In the genomic region with DNA sequence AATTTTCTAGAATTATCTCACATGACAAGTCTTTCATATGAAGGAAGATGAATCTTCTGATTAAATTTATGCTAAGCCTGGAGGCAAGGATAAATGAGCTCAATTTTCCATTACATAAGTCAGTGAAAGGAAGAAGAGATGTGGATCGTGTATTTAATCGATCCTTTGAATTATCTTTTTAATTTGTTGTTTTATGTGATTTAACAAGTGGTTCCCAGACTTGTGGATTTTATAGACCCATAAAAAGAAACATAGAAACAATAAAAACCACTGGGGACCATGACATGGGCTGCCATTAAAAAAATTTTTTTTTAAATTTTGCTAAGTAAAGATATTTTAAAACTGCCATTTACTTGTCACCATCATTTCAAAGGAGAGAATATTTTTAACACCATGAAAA, we compare ENCODE assay signal across 36 cellular contexts.
"Had no signal": no experiment of that assay in that cellular context is flagged by ENCODE, and none has a peak within 500 bp of the region (broad histone marks: within the 10 kb centered on the region; RNA-seq: fewer than 3 reads in every experiment).

No MANE protein-coding gene starts in this region.

- H3K27me3 Mint-ChIP-seq: activated B cell treated with CpG ODN at 0.5 μM for 24 hours; activated CD4-positive, alpha-beta memory T cell treated with anti-CD3 and anti-CD28 coated beads for 36 hours; activated CD4-positive, alpha-beta T cell treated with anti-CD3 and anti-CD28 coated beads, Interleukin-2, amount 10 ng/mL, durations not matched to agents 24 days and 14 days; activated CD8-positive, alpha-beta T cell treated with anti-CD3 and anti-CD28 coated beads for 36 hours; activated naive CD8-positive, alpha-beta T cell treated with anti-CD3 and anti-CD28 coated beads for 36 hours; activated T-helper 17 cell treated with anti-CD3 and anti-CD28 coated beads, Interleukin-2, amount 50 U/mL, for 72 hours had no signal

- H3K4me1 ChIP-seq: adrenal gland, body of pancreas, breast epithelium had no signal

- H3K36me3 ChIP-seq: adrenal gland, breast epithelium had no signal

- H3K9me3 Mint-ChIP-seq: activated B cell treated with CpG ODN at 0.5 μM for 24 hours; activated CD4-positive, alpha-beta memory T cell treated with anti-CD3 and anti-CD28 coated beads for 36 hours; activated CD4-positive, alpha-beta T cell treated with anti-CD3 and anti-CD28 coated beads, Interleukin-2, amount 10 ng/mL, durations not matched to agents 24 days and 14 days; activated CD8-positive, alpha-beta T cell treated with anti-CD3 and anti-CD28 coated beads for 36 hours; activated naive CD4-positive, alpha-beta T cell treated with anti-CD3 and anti-CD28 coated beads for 36 hours; activated naive CD4-positive, alpha-beta T cell treated with anti-CD3 and anti-CD28 coated beads, Interleukin-2, amount 50 U/mL, for 72 hours; activated naive CD8-positive, alpha-beta T cell treated with anti-CD3 and anti-CD28 coated beads for 36 hours; activated T-cell treated with anti-CD3 and anti-CD28 coated beads, Interleukin-2, amount 50 U/mL, for 4 hours; activated T-cell treated with anti-CD3 and anti-CD28 coated beads, Interleukin-2, amount 50 U/mL, for 72 hours; activated T-helper 1 cell treated with anti-CD3 and anti-CD28 coated beads, Interleukin-12 subunit alpha, Interleukin-12 subunit beta, Interleukin-2, Interleukin-4 antibody, amounts not matched to agents 30 ng/mL and 10 ng/mL and 1 ng/mL, durations not matched to agents 14 hours and 24 hours and 36 hours; activated T-helper 17 cell treated with anti-CD3 and anti-CD28 coated beads, Interleukin-2, amount 50 U/mL, for 72 hours; T-helper 1 cell treated with Interleukin-12 subunit alpha and Interleukin-12 subunit beta and Interleukin-4 antibody, amounts not matched to agents 30 μg/mL and 1 μg/mL, for 36 hours; T-helper 2 cell treated with Interferon-gamma antibody and Interleukin-4, amounts not matched to agents 5 μg/mL and 100 μg/mL, for 36 hours had no signal

- DNase-seq: activated B cell treated with CpG ODN at 0.5 μM for 24 hours; activated CD4-positive, alpha-beta memory T cell treated with anti-CD3 and anti-CD28 coated beads for 36 hours; activated CD4-positive, alpha-beta T cell treated with anti-CD3 and anti-CD28 coated beads for 4 hours; activated CD4-positive, alpha-beta T cell treated with anti-CD3 and anti-CD28 coated beads, Interleukin-2, amount 10 ng/mL, durations not matched to agents 24 days and 14 days; activated CD4-positive, alpha-beta T cell treated with anti-CD3 and anti-CD28 coated beads, Interleukin-2, amount 50 U/mL, for 1 hour; activated CD4-positive, alpha-beta T cell treated with anti-CD3 and anti-CD28 coated beads, Interleukin-2, amount 50 U/mL, for 4 hours; activated CD4-positive, CD25-positive, alpha-beta regulatory T cell treated with anti-CD3 and anti-CD28 coated beads, Interleukin-2, amount 50 U/mL, for 72 hours; activated CD8-positive, alpha-beta memory T cell treated with anti-CD3 and anti-CD28 coated beads, Interleukin-2, amount 50 U/mL, for 4 hours; activated CD8-positive, alpha-beta T cell treated with anti-CD3 and anti-CD28 coated beads for 36 hours; activated effector memory CD4-positive, alpha-beta T cell treated with anti-CD3 and anti-CD28 coated beads, Interleukin-2, amount 50 U/mL, for 16 hours; activated gamma-delta T cell treated with Interleukin-2 at 50 U/mL for 16 hours; activated naive CD4-positive, alpha-beta T cell; activated naive CD4-positive, alpha-beta T cell treated with anti-CD3 and anti-CD28 coated beads for 36 hours; activated naive CD4-positive, alpha-beta T cell treated with anti-CD3 and anti-CD28 coated beads, Interleukin-2, amount 50 U/mL, for 16 hours; activated naive CD8-positive, alpha-beta T cell treated with anti-CD3 and anti-CD28 coated beads for 36 hours; activated T-cell treated with anti-CD3 and anti-CD28 coated beads for 4 hours; activated T-cell treated with anti-CD3 and anti-CD28 coated beads, Interleukin-2, amount 50 U/mL, for 1 hour; activated T-cell treated with anti-CD3 and anti-CD28 coated beads, Interleukin-2, amount 50 U/mL, for 4 hours; activated T-cell treated with anti-CD3 and anti-CD28 coated beads, Interleukin-2, amount 50 U/mL, for 72 hours; adrenal gland; amniotic stem cell; aorta; body of pancreas; brain microvascular endothelial cell; central memory CD4-positive, alpha-beta T cell; T-helper 2 cell; T-helper 9 cell had no signal

- H3K27ac ChIP-seq: adrenal gland, body of pancreas, brain microvascular endothelial cell, breast epithelium, VCaP had no signal

- H3K4me1 Mint-ChIP-seq: activated B cell treated with CpG ODN at 0.5 μM for 24 hours; activated CD4-positive, alpha-beta T cell treated with anti-CD3 and anti-CD28 coated beads, Interleukin-2, amount 10 ng/mL, durations not matched to agents 24 days and 14 days; activated T-helper 17 cell treated with anti-CD3 and anti-CD28 coated beads, Interleukin-2, amount 50 U/mL, for 72 hours had no signal

- H3K27ac Mint-ChIP-seq: activated B cell treated with CpG ODN at 0.5 μM for 24 hours; activated CD4-positive, alpha-beta memory T cell treated with anti-CD3 and anti-CD28 coated beads for 36 hours; activated CD4-positive, alpha-beta T cell treated with anti-CD3 and anti-CD28 coated beads, Interleukin-2, amount 10 ng/mL, durations not matched to agents 24 days and 14 days; activated CD8-positive, alpha-beta T cell treated with anti-CD3 and anti-CD28 coated beads for 36 hours; activated naive CD4-positive, alpha-beta T cell treated with anti-CD3 and anti-CD28 coated beads for 36 hours; activated naive CD4-positive, alpha-beta T cell treated with anti-CD3 and anti-CD28 coated beads, Interleukin-2, amount 50 U/mL, for 72 hours; activated naive CD8-positive, alpha-beta T cell treated with anti-CD3 and anti-CD28 coated beads for 36 hours; activated T-cell treated with anti-CD3 and anti-CD28 coated beads, Interleukin-2, amount 50 U/mL, for 72 hours; activated T-helper 1 cell treated with anti-CD3 and anti-CD28 coated beads, Interleukin-12 subunit alpha, Interleukin-12 subunit beta, Interleukin-2, Interleukin-4 antibody, amounts not matched to agents 30 ng/mL and 10 ng/mL and 1 ng/mL, durations not matched to agents 14 hours and 24 hours and 36 hours; activated T-helper 17 cell treated with anti-CD3 and anti-CD28 coated beads, Interleukin-2, amount 50 U/mL, for 72 hours; T-helper 1 cell treated with Interleukin-12 subunit alpha and Interleukin-12 subunit beta and Interleukin-4 antibody, amounts not matched to agents 30 μg/mL and 1 μg/mL, for 36 hours; T-helper 2 cell treated with Interferon-gamma antibody and Interleukin-4, amounts not matched to agents 5 μg/mL and 100 μg/mL, for 36 hours had no signal

- H3K4me3 ChIP-seq: adrenal gland, body of pancreas, breast epithelium had no signal

- H3K9me3 ChIP-seq: adrenal gland, body of pancreas, breast epithelium had no signal

- H3K4me3 Mint-ChIP-seq: activated B cell treated with CpG ODN at 0.5 μM for 24 hours; activated CD4-positive, alpha-beta memory T cell treated with anti-CD3 and anti-CD28 coated beads for 36 hours; activated CD4-positive, alpha-beta T cell treated with anti-CD3 and anti-CD28 coated beads, Interleukin-2, amount 10 ng/mL, durations not matched to agents 24 days and 14 days; activated CD8-positive, alpha-beta T cell treated with anti-CD3 and anti-CD28 coated beads for 36 hours; activated naive CD4-positive, alpha-beta T cell treated with anti-CD3 and anti-CD28 coated beads for 36 hours; activated naive CD8-positive, alpha-beta T cell treated with anti-CD3 and anti-CD28 coated beads for 36 hours; activated T-cell treated with anti-CD3 and anti-CD28 coated beads, Interleukin-2, amount 50 U/mL, for 4 hours; activated T-cell treated with anti-CD3 and anti-CD28 coated beads, Interleukin-2, amount 50 U/mL, for 72 hours; activated T-helper 1 cell treated with anti-CD3 and anti-CD28 coated beads, Interleukin-12 subunit alpha, Interleukin-12 subunit beta, Interleukin-2, Interleukin-4 antibody, amounts not matched to agents 30 ng/mL and 10 ng/mL and 1 ng/mL, durations not matched to agents 14 hours and 24 hours and 36 hours; activated T-helper 17 cell treated with anti-CD3 and anti-CD28 coated beads, Interleukin-2, amount 50 U/mL, for 72 hours; T-helper 1 cell treated with Interleukin-12 subunit alpha and Interleukin-12 subunit beta and Interleukin-4 antibody, amounts not matched to agents 30 μg/mL and 1 μg/mL, for 36 hours; T-helper 2 cell treated with Interferon-gamma antibody and Interleukin-4, amounts not matched to agents 5 μg/mL and 100 μg/mL, for 36 hours had no signal

- FAIRE-seq: astrocyte, TTC549 had no signal
